23 cellular contexts compared by ENCODE assay signal in the genomic region with DNA sequence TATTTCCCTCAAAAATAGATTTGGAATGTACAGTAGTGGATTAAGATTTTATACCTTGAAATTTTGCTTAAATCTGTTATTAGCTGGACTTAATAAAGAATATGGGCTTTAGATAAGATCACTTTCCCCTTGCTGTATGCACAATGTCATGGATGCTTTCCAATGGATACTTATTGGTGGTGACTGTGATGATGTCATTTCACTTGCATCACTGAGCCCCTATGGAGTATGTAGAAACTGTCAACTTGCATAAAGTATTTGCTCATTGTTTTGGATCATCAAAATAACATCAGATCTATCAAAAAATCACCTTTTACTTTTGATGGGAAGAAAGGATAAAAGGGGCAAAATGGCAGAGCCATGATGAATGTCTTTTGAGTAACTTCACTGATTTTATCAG.
"Had no signal": no experiment of that assay in that cellular context is flagged by ENCODE, and none has a peak within 500 bp of the region (broad histone marks: within the 10 kb centered on the region; RNA-seq: fewer than 3 reads in every experiment).

No MANE protein-coding gene starts in this region.

- H3K4me3 Mint-ChIP-seq: memory B cell, nephron, neural progenitor cell had no signal

- H3K9me3 Mint-ChIP-seq: memory B cell; nephron; neural progenitor cell; stimulated activated effector memory CD8-positive, alpha-beta T cell treated with anti-CD3 and anti-CD28 coated beads, Interleukin-12 subunit alpha, Interleukin-12 subunit beta, amount 100 ng/mL, for 72 hours had no signal

- H3K27ac ChIP-seq: gastrocnemius medialis, neural progenitor cell, parathyroid adenoma, stomach, thoracic aorta had no signal

- H3K27ac Mint-ChIP-seq: memory B cell, neural progenitor cell, progenitor cell of endocrine pancreas had no signal

- ATAC-seq: gastrocnemius medialis; left lobe of liver; sciatic nerve; stimulated activated effector memory CD8-positive, alpha-beta T cell treated with anti-CD3 and anti-CD28 coated beads, Interleukin-12 subunit alpha, Interleukin-12 subunit beta, amount 100 ng/mL, for 72 hours had no signal

- H3K27me3 Mint-ChIP-seq: memory B cell had no signal

- H3K4me3 ChIP-seq: gastrocnemius medialis, lung, neural progenitor cell, stomach, thoracic aorta, tibial nerve, upper lobe of left lung had no signal

- H3K27me3 ChIP-seq: gastrocnemius medialis, neural progenitor cell, stomach, tibial nerve, upper lobe of left lung had no signal

- DNase-seq: cortex of kidney; effector CD4-positive, alpha-beta T cell; foreskin fibroblast; gastrocnemius medialis; head of caudate nucleus; kidney; stimulated activated CD4-positive, alpha-beta T cell treated with anti-CD3 and anti-CD28 coated beads, Interleukin-2, amount 100 ng/mL, for 24 hours; stimulated activated CD4-positive, alpha-beta T cell treated with anti-CD3 and anti-CD28 coated beads, Interleukin-4, amount 100 ng/mL, for 24 hours; stimulated activated naive CD4-positive, alpha-beta T cell treated with Interleukin-2 at 50 U/mL for 16 hours; stomach; substantia nigra; upper lobe of left lung had no signal
